Comparison of ENCODE assay signal across 12 cellular contexts in genomic region chr7:121083138-121083789, GRCh38.
DNase-seq lines count a peak whose midpoint lies in the region; ATAC-seq and TF ChIP-seq lines count a peak whose summit lies in the region.
"Had no signal": no experiment of that assay in that cellular context is flagged by ENCODE, and none has a peak within 500 bp of the region (broad histone marks: within the 10 kb centered on the region; RNA-seq: fewer than 3 reads in every experiment).

No MANE protein-coding gene starts in this region.

- TF ChIP-seq EP300 in gastroesophageal sphincter (IDR thresholded peaks at IDR 0.05) = no peak

- H3K4me1 ChIP-seq in heart right ventricle (peaks cover 0 to 66% (median 41%) of the 10 kb centered on the region in 9 donors), right atrium auricular region (peaks cover 0 to 23% of the 10 kb centered on the region in 2 donors), gastroesophageal sphincter (peaks cover 9 to 59% (median 20%) of the 10 kb centered on the region in 3 donors), aorta (ENCODE audit: control insufficient read depth in 1 of 2, insufficient read depth in 2 of 2, low read length in 2 of 2) (peaks cover 6 to 18% of the 10 kb centered on the region in 2 donors)

- TF ChIP-seq CTCF in heart right ventricle (IDR thresholded peaks at IDR 0.05) (no peak), right atrium auricular region (IDR thresholded peaks at IDR 0.05) (no peak), gastroesophageal sphincter (IDR thresholded peaks at IDR 0.05) (no peak), natural killer cell (IDR thresholded peaks at IDR 0.05) (no peak)

- H3K27ac Mint-ChIP-seq in natural killer cell = no peak overlapping the region
- H3K27ac Mint-ChIP-seq: activated T-cell treated with anti-CD3 and anti-CD28 coated beads, Interleukin-2, amount 50 U/mL, for 72 hours; nephron progenitor cell; stimulated activated naive CD8-positive, alpha-beta T cell treated with anti-CD3 and anti-CD28 coated beads, Interleukin-15, Interleukin-2, amounts not matched to agents 100 ng/mL and 50 ng/mL, for 24 hours had no signal

- no peaks in the 10 kb centered on the region for H3K9me3 Mint-ChIP-seq in natural killer cell
- H3K9me3 Mint-ChIP-seq: activated T-cell treated with anti-CD3 and anti-CD28 coated beads, Interleukin-2, amount 50 U/mL, for 72 hours; nephron progenitor cell; stimulated activated naive CD8-positive, alpha-beta T cell treated with anti-CD3 and anti-CD28 coated beads, Interleukin-15, Interleukin-2, amounts not matched to agents 100 ng/mL and 50 ng/mL, for 24 hours had no signal

- H3K27me3 Mint-ChIP-seq in natural killer cell (ENCODE audit: low read depth in 2 of 2) = peaks cover 0 to 3% of the 10 kb centered on the region in 2 donors

- H3K36me3 Mint-ChIP-seq in natural killer cell = no peaks in the 10 kb centered on the region

- H3K4me3 ChIP-seq in heart right ventricle (no peak overlapping the region), right atrium auricular region (no peak overlapping the region), gastroesophageal sphincter (no peak overlapping the region), aorta (ENCODE audit: low read length in 2 of 2) (no peak overlapping the region)

- peak in 4 of 8 donors; percentile 6 to 53 (median 24) for ATAC-seq in heart right ventricle
- no peak for ATAC-seq in gastroesophageal sphincter
- ATAC-seq in aorta (ENCODE audit: low FRiP score) = peak; percentile 31
- no peak for ATAC-seq in natural killer cell
- ATAC-seq: activated T-cell treated with anti-CD3 and anti-CD28 coated beads, Interleukin-2, amount 50 U/mL, for 72 hours had no signal

- TF ChIP-seq POLR2A in gastroesophageal sphincter (IDR thresholded peaks at IDR 0.05) = no peak

- 89 to 95% methylated on average over 4 of the region's 4 CpGs for WGBS in heart right ventricle, 2 donors
- 79 to 86% methylated on average over 4 of the region's 4 CpGs for WGBS in gastroesophageal sphincter (ENCODE audit: low coverage in 1 of 2), 2 donors
- whole genome bisulfite sequencing in aorta, 2 donors = 82 to 88% methylated on average over 4 of the region's 4 CpGs

- DNase-seq in heart right ventricle (no peak), right atrium auricular region (ENCODE audit: low spot score) (no peak), amniotic epithelial cell (ENCODE audit: low read depth) (peak; percentile 58), aorta (no peak), NCI-H774 (lab: John Stamatoyannopoulos, UW) (no peak), natural killer cell (no peak)
- no peak for DNase-seq in activated CD4-positive, alpha-beta T cell treated with anti-CD3 and anti-CD28 coated beads, Interleukin-2, amount 50 U/mL, for 1 hour
- DNase-seq: activated T-cell treated with anti-CD3 and anti-CD28 coated beads, Interleukin-2, amount 50 U/mL, for 72 hours; nephron progenitor cell had no signal

- H3K36me3 ChIP-seq in heart right ventricle (peaks cover 0 to 5% (median 0%) of the 10 kb centered on the region in 9 donors), right atrium auricular region (no peaks in the 10 kb centered on the region), gastroesophageal sphincter (no peaks in the 10 kb centered on the region), aorta (ENCODE audit: control insufficient read depth in 1 of 2, insufficient read depth in 2 of 2, low read length in 1 of 2) (no peaks in the 10 kb centered on the region)

- H3K9me3 ChIP-seq in heart right ventricle (no peaks in the 10 kb centered on the region), right atrium auricular region (no peaks in the 10 kb centered on the region), gastroesophageal sphincter (no peaks in the 10 kb centered on the region), aorta (ENCODE audit: control insufficient read depth, low read length) (no peaks in the 10 kb centered on the region)

- H3K27ac ChIP-seq in heart right ventricle = peak overlapping the region in 6 of 10 donors; percentile 1 to 86 (median 16)
- H3K27ac ChIP-seq in right atrium auricular region = peak overlapping the region in 1 of 2 donors; percentile 32
- peak overlapping the region; percentile 3 to 78 (median 56) for H3K27ac ChIP-seq in gastroesophageal sphincter
- H3K27ac ChIP-seq in aorta (ENCODE audit: low read depth in 1 of 2, low read length in 2 of 2) = peak overlapping the region in 1 of 2 donors; percentile 67
- H3K27ac ChIP-seq: HL-60 had no signal

- no peaks in the 10 kb centered on the region for H3K4me1 Mint-ChIP-seq in natural killer cell
- H3K4me1 Mint-ChIP-seq: nephron progenitor cell had no signal

- intact Hi-C loops in heart right ventricle (cut with DNase I) = loop anchor here in 5 of 10 donors (2.0 to 10.0 kb wide), 4 partner anchors 94 to 288 kb away; partner anchors contain the start of gene CPED1 (in 3 of the 5)
- intact Hi-C loops in aorta (cut with DNase I) = no loop called here
- intact Hi-C loops in natural killer cell (cut with micrococcal nuclease) = no loop called here

- no peaks in the 10 kb centered on the region for H3K27me3 ChIP-seq in heart right ventricle
- H3K27me3 ChIP-seq in right atrium auricular region = no peaks in the 10 kb centered on the region
- no peaks in the 10 kb centered on the region for H3K27me3 ChIP-seq in gastroesophageal sphincter
- no peaks in the 10 kb centered on the region for H3K27me3 ChIP-seq in aorta (ENCODE audit: control insufficient read depth in 1 of 2, insufficient read depth in 2 of 2, low read length in 1 of 2)

- H3K4me3 Mint-ChIP-seq in natural killer cell = no peak overlapping the region
- H3K4me3 Mint-ChIP-seq: activated T-cell treated with anti-CD3 and anti-CD28 coated beads, Interleukin-2, amount 50 U/mL, for 72 hours; nephron progenitor cell; stimulated activated naive CD8-positive, alpha-beta T cell treated with anti-CD3 and anti-CD28 coated beads, Interleukin-15, Interleukin-2, amounts not matched to agents 100 ng/mL and 50 ng/mL, for 24 hours had no signal
